ENCODE assay signal across 8 cellular contexts in the genomic region with DNA sequence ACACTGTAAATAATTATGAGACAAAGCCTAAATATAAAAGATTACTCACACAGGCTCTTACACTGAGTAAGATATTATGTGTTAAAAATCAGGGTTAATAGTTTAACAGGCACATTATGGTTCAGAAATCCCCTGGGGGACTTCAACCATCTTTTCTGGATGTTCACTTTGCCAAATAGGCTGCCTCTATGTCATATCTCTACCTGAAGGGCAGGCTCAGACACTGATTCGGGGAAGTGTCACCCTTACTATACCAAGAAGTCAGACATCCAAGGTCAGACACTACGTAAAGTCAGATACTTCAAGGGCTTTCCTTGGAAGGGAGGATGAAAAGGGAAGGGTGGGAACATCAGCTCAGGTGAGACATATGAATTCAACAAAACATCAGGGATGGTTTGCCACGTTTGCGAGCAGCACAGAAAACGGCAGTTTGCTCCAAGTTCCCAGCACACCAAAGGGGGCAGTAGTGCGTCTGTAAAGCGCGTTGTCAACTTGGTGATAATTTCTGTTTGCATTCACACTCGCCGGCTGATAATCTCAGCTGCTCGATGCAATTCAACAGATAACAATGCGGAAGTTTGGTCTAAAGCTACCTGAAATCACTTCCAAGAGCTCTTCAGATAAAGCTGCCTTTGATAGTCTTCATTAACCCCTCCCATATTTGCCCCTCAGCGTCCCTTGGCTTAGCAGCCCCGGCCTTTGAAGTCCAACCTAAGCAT. TPM values are rescaled to one million over a fixed set of nuclear protein-coding genes. Genes with fewer than 3 reads are reported as not detected.
DNase-seq lines count a peak whose midpoint lies in the region; ATAC-seq and TF ChIP-seq lines count a peak whose summit lies in the region.

No MANE protein-coding gene starts in this region.

- ATAC-seq in GM18858 (IDR thresholded peaks at IDR 0.05; ENCODE audit: unreplicated experiment) (peak; percentile 33), HG03097 (IDR thresholded peaks at IDR 0.05; ENCODE audit: low FRiP score, unreplicated experiment) (peak; percentile 41)

- peak; percentile 59 for DNase-seq in AG04450 (ENCODE audit: low read depth, low spot score)
- DNase-seq in NCI-H2171 treated with DMSO at 0.1 percent for 48 hours (lab: John Stamatoyannopoulos, UW), result peak; percentile 83
- DNase-seq in activated CD4-positive, CD25-positive, alpha-beta regulatory T cell (lab: John Stamatoyannopoulos, UW), result peak; percentile 46 to 60 (median 59)
- peak; percentile 95 for DNase-seq in choroid plexus epithelial cell (ENCODE audit: low read depth)
- peak; percentile 84 for DNase-seq in kidney glomerular epithelial cell (lab: John Stamatoyannopoulos, UW)
- DNase-seq in stimulated activated CD4-positive, alpha-beta T cell treated with anti-CD3 and anti-CD28 coated beads, Interleukin-1b, Interleukin-23, amount 100 ng/mL, for 4 hours (ENCODE audit: low read depth in 2 of 2), result peak; percentile 56 to 69

- no peaks in the 10 kb centered on the region for H3K9me3 ChIP-seq in AG04450 (ENCODE audit: control insufficient read depth, insufficient read depth, low read length)

- CTCF ChIA-PET in AG04450 (lab: Charles Lee), result interaction anchor here (0.5 to 1.7 kb wide), 45 partner anchors 8 to 651 kb away, joined by 3 to 15 read pairs (median 4); no protein-coding TSS in a partner anchor

- POLR2A ChIA-PET in AG04450 (lab: Yijun Ruan, JAX), result interaction anchor here (1.2 to 1.6 kb wide), 2 partner anchors 38 to 54 kb away, joined by 6 read pairs; no protein-coding TSS in a partner anchor

- H3K4me3 ChIP-seq in AG04450 (ENCODE audit: low read depth, low read length), result peak overlapping the region; percentile 73
- peak overlapping the region; percentile 62 for H3K4me3 ChIP-seq in choroid plexus epithelial cell (ENCODE audit: low read depth, low read length)

- TF ChIP-seq CTCF in AG04450 (IDR thresholded peaks at IDR 0.05; ENCODE audit: low read depth, low read length) (peak; percentile 86), choroid plexus epithelial cell (conservative IDR thresholded peaks at IDR 0.05; ENCODE audit: low read depth, low read length) (peak; percentile 95)

- no peaks in the 10 kb centered on the region for H3K27me3 ChIP-seq in AG04450 (ENCODE audit: control insufficient read depth, insufficient read depth, low read length)

- H3K27ac ChIP-seq in AG04450 (ENCODE audit: low read depth, low read length), result peak overlapping the region; percentile 89

RNA-seq across cellular contexts. Expression of a gene that starts 0.9 kb away (rescaled TPM):
- polyA plus RNA-seq in AG04450 (2011; rRNA removed), result 1.1 and 1.4 TPM in 2 replicates
- polyA minus RNA-seq in AG04450 (2011; rRNA and poly(A)+ RNA removed), result 0.83 and 2.5 TPM in 2 replicates

Comparison
In these comparisons a context has a peak if more than half of its experiments do, and no peak if none do; other contexts are left out.
1. Peak in every context shown above with its lines: DNase-seq, ATAC-seq, H3K4me3 ChIP-seq and H3K27ac ChIP-seq.